Comparison of ENCODE assay signal across 14 cellular contexts in the genomic region with DNA sequence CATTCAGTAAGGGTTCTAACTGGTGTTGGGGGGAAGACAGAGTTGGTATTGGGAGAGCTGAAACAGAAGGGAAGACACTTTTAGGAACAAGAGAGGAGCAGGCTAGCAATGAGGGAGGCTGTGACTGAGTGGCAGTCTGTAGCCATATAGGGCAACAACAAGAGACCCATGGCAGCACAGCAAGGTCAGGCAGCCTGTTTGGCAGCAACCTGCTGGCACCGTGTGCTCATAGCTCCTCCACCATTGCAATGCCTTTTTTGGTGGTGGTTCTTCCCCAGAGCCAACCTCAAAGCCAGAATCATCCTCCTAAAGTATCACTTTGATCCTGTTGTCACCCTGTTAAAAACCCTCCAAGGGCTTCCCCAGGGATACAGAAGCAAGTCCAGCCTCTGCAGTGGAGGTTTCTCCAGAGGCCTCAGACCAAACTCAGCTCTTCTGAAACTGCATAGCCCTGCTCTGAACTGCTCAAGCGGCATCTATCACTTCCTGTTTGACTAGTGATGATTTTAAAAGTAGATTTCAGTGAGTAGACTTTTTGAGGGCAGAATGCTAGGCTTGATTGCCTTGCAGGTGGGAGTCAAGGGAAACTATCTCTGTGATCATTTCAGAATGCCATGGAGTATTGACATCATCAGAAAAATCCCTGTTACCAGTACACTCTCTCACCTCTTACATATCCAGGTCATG.
DNase-seq lines count a peak whose midpoint lies in the region; ATAC-seq and TF ChIP-seq lines count a peak whose summit lies in the region.
"Had no signal": no experiment of that assay in that cellular context is flagged by ENCODE, and none has a peak within 500 bp of the region (broad histone marks: within the 10 kb centered on the region; RNA-seq: fewer than 3 reads in every experiment).

No MANE protein-coding gene starts in this region.

- no peaks in the 10 kb centered on the region for H3K9me3 ChIP-seq in parathyroid adenoma (ENCODE audit: control insufficient read depth, low read length)
- H3K9me3 ChIP-seq: SJCRH30 had no signal

- H3K36me3 Mint-ChIP-seq in activated naive CD4-positive, alpha-beta T cell treated with anti-CD3 and anti-CD28 coated beads for 36 hours (ENCODE audit: low read depth): no peaks in the 10 kb centered on the region

- intact Hi-C loops in activated naive CD4-positive, alpha-beta T cell treated with anti-CD3 and anti-CD28 coated beads for 36 hours (cut with micrococcal nuclease): no loop called here

- CTCF ChIA-PET in activated naive CD4-positive, alpha-beta T cell treated with anti-CD3 and anti-CD28 coated beads for 36 hours (lab: Charles Lee): no interaction called here

- H3K4me2 ChIP-seq in parathyroid adenoma (ENCODE audit: low read length): no peak overlapping the region

- H3K4me3 ChIP-seq in parathyroid adenoma (ENCODE audit: low read depth, low read length): no peak overlapping the region
- H3K4me3 ChIP-seq: SJCRH30 had no signal

- H3K4me1 Mint-ChIP-seq in activated naive CD4-positive, alpha-beta T cell treated with anti-CD3 and anti-CD28 coated beads for 36 hours (ENCODE audit: low read depth): no peaks in the 10 kb centered on the region
- H3K4me1 Mint-ChIP-seq: naive thymus-derived CD4-positive, alpha-beta T cell had no signal

- no peaks in the 10 kb centered on the region for H3K27me3 ChIP-seq in parathyroid adenoma (ENCODE audit: control insufficient read depth, insufficient read depth, low read length)
- H3K27me3 ChIP-seq: SJCRH30 had no signal

- no peaks in the 10 kb centered on the region for H3K9me3 Mint-ChIP-seq in activated naive CD4-positive, alpha-beta T cell treated with anti-CD3 and anti-CD28 coated beads for 36 hours

- H3K27ac Mint-ChIP-seq in activated naive CD4-positive, alpha-beta T cell treated with anti-CD3 and anti-CD28 coated beads for 36 hours: no peak overlapping the region
- H3K27ac Mint-ChIP-seq: naive thymus-derived CD4-positive, alpha-beta T cell had no signal

- peak overlapping the region; percentile 38 for H2AFZ ChIP-seq in parathyroid adenoma

- no peak for DNase-seq in AG20443 (ENCODE audit: low spot score)
- DNase-seq in mesenteric fat pad (ENCODE audit: low spot score): no peak
- DNase-seq in foreskin melanocyte: no peak
- no peak for DNase-seq in activated naive CD4-positive, alpha-beta T cell treated with anti-CD3 and anti-CD28 coated beads for 36 hours
- DNase-seq: activated CD4-positive, CD25-positive, alpha-beta regulatory T cell treated with anti-CD3 and anti-CD28 coated beads, Interleukin-2, amount 50 U/mL, for 72 hours; activated effector memory CD4-positive, alpha-beta T cell treated with anti-CD3 and anti-CD28 coated beads, Interleukin-2, amount 50 U/mL, for 16 hours; COR-L47; NCI-H524; SJCRH30 had no signal

- no peaks in the 10 kb centered on the region for H3K36me3 ChIP-seq in parathyroid adenoma (ENCODE audit: control insufficient read depth, insufficient read depth, low read length)
- H3K36me3 ChIP-seq: SJCRH30 had no signal

- H3K27ac ChIP-seq in parathyroid adenoma: no peak overlapping the region
- H3K27ac ChIP-seq: SJCRH30 had no signal

- H3K4me1 ChIP-seq in parathyroid adenoma: peaks cover 15% of the 10 kb centered on the region
- H3K4me1 ChIP-seq: SJCRH30 had no signal

- no peak overlapping the region for H3K9ac ChIP-seq in parathyroid adenoma

- peaks cover 6% of the 10 kb centered on the region for H3K27me3 Mint-ChIP-seq in activated naive CD4-positive, alpha-beta T cell treated with anti-CD3 and anti-CD28 coated beads for 36 hours (ENCODE audit: low read depth)

- H3K79me2 ChIP-seq in parathyroid adenoma: no peaks in the 10 kb centered on the region

- no peak overlapping the region for H3K4me3 Mint-ChIP-seq in activated naive CD4-positive, alpha-beta T cell treated with anti-CD3 and anti-CD28 coated beads for 36 hours
- H3K4me3 Mint-ChIP-seq: naive thymus-derived CD4-positive, alpha-beta T cell had no signal

- TF ChIP-seq CTCF in parathyroid adenoma (IDR thresholded peaks at IDR 0.05): no peak

- ATAC-seq in GM18909 (IDR thresholded peaks at IDR 0.05; ENCODE audit: poor library complexity, unreplicated experiment) (peak; percentile 80), HG02642 (IDR thresholded peaks at IDR 0.05; ENCODE audit: poor library complexity, unreplicated experiment) (peak; percentile 68), HG03378 (IDR thresholded peaks at IDR 0.05; ENCODE audit: unreplicated experiment) (peak; percentile 86)
- ATAC-seq: naive thymus-derived CD4-positive, alpha-beta T cell had no signal
